ENCODE assay signal across 17 cellular contexts in genomic region chr3:15342945-15343344, GRCh38.
"Had no signal": no experiment of that assay in that cellular context is flagged by ENCODE, and none has a peak within 500 bp of the region (broad histone marks: within the 10 kb centered on the region; RNA-seq: fewer than 3 reads in every experiment).

No MANE protein-coding gene starts in this region.

- H3K4me3 ChIP-seq: esophagus squamous epithelium, psoas muscle, right lobe of liver, testis had no signal

- H3K27me3 ChIP-seq: esophagus squamous epithelium, right lobe of liver, testis had no signal

- ATAC-seq: activated CD8-positive, alpha-beta T cell treated with anti-CD3 and anti-CD28 coated beads for 36 hours; left lobe of liver; psoas muscle; right lobe of liver had no signal

- H3K36me3 ChIP-seq: esophagus squamous epithelium, right lobe of liver had no signal

- DNase-seq: activated CD4-positive, alpha-beta T cell treated with anti-CD3 and anti-CD28 coated beads for 4 hours; activated CD8-positive, alpha-beta memory T cell treated with anti-CD3 and anti-CD28 coated beads, Interleukin-2, amount 50 U/mL, for 4 hours; activated CD8-positive, alpha-beta T cell treated with anti-CD3 and anti-CD28 coated beads for 36 hours; activated naive CD4-positive, alpha-beta T cell; esophagus squamous epithelium; foreskin fibroblast; islet precursor cell; mesenchymal stem cell; psoas muscle; right lobe of liver; stimulated activated CD4-positive, alpha-beta T cell treated with anti-CD3 and anti-CD28 coated beads, Interleukin-1b, Interleukin-23, amount 100 ng/mL, for 48 hours; stimulated activated naive CD4-positive, alpha-beta T cell treated with Interleukin-2 at 50 U/mL for 16 hours; T-helper 9 cell; testis had no signal

- FAIRE-seq: astrocyte had no signal

- H3K9me3 ChIP-seq: esophagus squamous epithelium, psoas muscle, right lobe of liver, testis had no signal

- H3K27ac ChIP-seq: psoas muscle, right lobe of liver, testis, VCaP had no signal
